Comparison of ENCODE assay signal across 26 cellular contexts in the genomic region with DNA sequence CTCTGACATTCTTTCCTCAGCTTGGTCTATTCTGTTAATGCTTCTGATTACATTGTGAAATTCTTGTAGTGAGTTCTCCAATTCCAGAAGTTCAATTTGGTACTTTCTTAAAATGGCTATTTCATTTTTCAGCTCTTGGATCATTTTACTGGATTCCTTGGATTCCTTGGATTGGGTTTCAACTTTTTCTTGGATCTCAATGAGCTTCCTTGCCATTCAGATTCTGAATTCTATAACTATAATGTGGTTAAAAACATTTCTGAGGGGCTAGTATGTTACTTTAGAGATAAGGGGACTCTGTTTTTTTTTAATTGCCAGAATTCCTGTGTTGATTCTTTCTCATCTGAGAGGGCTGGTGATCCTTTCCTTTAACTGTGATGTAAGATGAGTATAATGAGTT.
"Had no signal": no experiment of that assay in that cellular context is flagged by ENCODE, and none has a peak within 500 bp of the region (broad histone marks: within the 10 kb centered on the region; RNA-seq: fewer than 3 reads in every experiment).

No MANE protein-coding gene starts in this region.

- H2AFZ ChIP-seq: parathyroid adenoma had no signal

- H3K9me3 ChIP-seq: neutrophil, ovary, psoas muscle, right lobe of liver, sigmoid colon, thyroid gland had no signal

- H3K27me3 ChIP-seq: neutrophil, ovary, right lobe of liver, sigmoid colon, stomach, thyroid gland, tibial nerve, upper lobe of left lung had no signal

- H3K36me3 ChIP-seq: neutrophil, ovary, right lobe of liver, sigmoid colon, stomach, thoracic aorta, thyroid gland, tibial nerve, upper lobe of left lung had no signal

- H3K27ac ChIP-seq: neutrophil, ovary, parathyroid adenoma, psoas muscle, right lobe of liver, sigmoid colon, stomach, thoracic aorta, thyroid gland, tibial nerve, upper lobe of left lung had no signal

- H3K4me1 ChIP-seq: parathyroid adenoma, psoas muscle, right lobe of liver, sigmoid colon, thyroid gland, tibial nerve, upper lobe of left lung had no signal

- H3K79me2 ChIP-seq: parathyroid adenoma had no signal

- H3K4me3 ChIP-seq: ovary, psoas muscle, right lobe of liver, sigmoid colon, stomach, thoracic aorta, thyroid gland, tibial nerve, upper lobe of left lung had no signal

- DNase-seq: naive thymus-derived CD8-positive, alpha-beta T cell; nephron progenitor cell; nucleus accumbens; ovary; posterior cingulate gyrus; psoas muscle; right cardiac atrium; right lobe of liver; sigmoid colon; small intestine; stimulated activated CD4-positive, alpha-beta T cell treated with anti-CD3 and anti-CD28 coated beads, Interleukin-15, amount 100 ng/mL, for 24 hours; stimulated activated CD4-positive, alpha-beta T cell treated with anti-CD3 and anti-CD28 coated beads, Interleukin-2, amount 100 ng/mL, for 24 hours; stimulated activated CD4-positive, alpha-beta T cell treated with anti-CD3 and anti-CD28 coated beads, Interleukin-2, amount 100 ng/mL, for 48 hours; stimulated activated CD4-positive, alpha-beta T cell treated with anti-CD3 and anti-CD28 coated beads, Interleukin-4, amount 100 ng/mL, for 24 hours; stimulated activated naive B cell treated with anti-CD40 and anti-IgM and Interleukin-4, amounts not matched to agents 10 μg/mL and 1 μg/mL and 100 μg/mL, for 72 hours; stimulated activated naive CD4-positive, alpha-beta T cell treated with Interleukin-2 at 50 U/mL for 16 hours; stomach; thyroid gland; trophoblast cell; upper lobe of left lung had no signal

- ATAC-seq: naive thymus-derived CD8-positive, alpha-beta T cell; natural killer cell treated with Interleukin-12 subunit alpha and Interleukin-12 subunit beta and Interleukin-15 and Interleukin-18, amount 100 ng/mL, for 72 hours; psoas muscle; right lobe of liver; stimulated activated effector memory CD8-positive, alpha-beta T cell treated with anti-CD3 and anti-CD28 coated beads, Interleukin-12 subunit alpha, Interleukin-12 subunit beta, amount 100 ng/mL, for 72 hours; stimulated activated naive B cell treated with anti-CD40 and anti-IgM and Interleukin-4, amounts not matched to agents 10 μg/mL and 1 μg/mL and 100 μg/mL, for 72 hours had no signal
